In genomic region chr1:11792106-11792505, GRCh38 we compare ENCODE assay signal across 15 cellular contexts. TPM values are rescaled to one million over a fixed set of nuclear protein-coding genes. Genes with fewer than 3 reads are reported as not detected.
DNase-seq lines count a peak whose midpoint lies in the region; ATAC-seq and TF ChIP-seq lines count a peak whose summit lies in the region.
"Had no signal": no experiment of that assay in that cellular context is flagged by ENCODE, and none has a peak within 500 bp of the region (broad histone marks: within the 10 kb centered on the region; RNA-seq: fewer than 3 reads in every experiment).

No MANE protein-coding gene starts in this region.

- H3K4me3 ChIP-seq in Caco-2 (ENCODE audit: low read depth, low read length) (no peak overlapping the region), ascending aorta (no peak overlapping the region), right atrium auricular region (no peak overlapping the region), skeletal muscle tissue (ENCODE audit: low read length in 3 of 3) (peak overlapping the region in 2 of 3 donors; percentile 13 to 52), OCI-LY7 (ENCODE audit: low read depth, low read length, poor library complexity, severe bottlenecking) (no peak overlapping the region)
- H3K4me3 ChIP-seq: SK-N-MC had no signal

- DNase-seq in Caco-2 (peak in 1 of 2 experiments; percentile 20), ascending aorta (ENCODE audit: low spot score in 2 of 2) (no peak), right atrium auricular region (ENCODE audit: low spot score) (no peak), OCI-LY7 (ENCODE audit: low spot score) (no peak), left colon (no peak), natural killer cell (no peak)
- DNase-seq: Karpas-422; NCI-H446 treated with DMSO at 0.1 percent for 48 hours; stimulated activated CD4-positive, alpha-beta T cell treated with anti-CD3 and anti-CD28 coated beads, Interleukin-12 subunit alpha, Interleukin-12 subunit beta, amount 100 ng/mL, for 4 hours; stimulated activated naive CD8-positive, alpha-beta T cell treated with anti-CD3 and anti-CD28 coated beads, Interleukin-15, Interleukin-2, amounts not matched to agents 100 U/mL and 50 U/mL, for 24 hours had no signal

- H3K9me3 Mint-ChIP-seq in Caco-2 (ENCODE audit: unreplicated experiment) (no peaks in the 10 kb centered on the region), natural killer cell (no peaks in the 10 kb centered on the region)

- H3K27ac Mint-ChIP-seq in Caco-2 (ENCODE audit: unreplicated experiment) (peak overlapping the region; percentile 84), natural killer cell (peak overlapping the region in 1 of 2 donors; percentile 78)

- H3K27me3 Mint-ChIP-seq in Caco-2 (ENCODE audit: insufficient read depth, unreplicated experiment) = no peaks in the 10 kb centered on the region
- no peaks in the 10 kb centered on the region for H3K27me3 Mint-ChIP-seq in natural killer cell (ENCODE audit: low read depth in 2 of 2)

- H3K27me3 ChIP-seq in Caco-2 (replicated peaks; ENCODE audit: control insufficient read depth, insufficient read depth, low read length) (no peaks in the 10 kb centered on the region), ascending aorta (no peaks in the 10 kb centered on the region), right atrium auricular region (no peaks in the 10 kb centered on the region), skeletal muscle tissue (ENCODE audit: control insufficient read depth in 3 of 3, insufficient read depth in 3 of 3, low read length in 3 of 3) (no peaks in the 10 kb centered on the region)

- H3K36me3 Mint-ChIP-seq in Caco-2 (ENCODE audit: insufficient read depth, unreplicated experiment) = peaks cover 16% of the 10 kb centered on the region
- peaks cover 6% of the 10 kb centered on the region for H3K36me3 Mint-ChIP-seq in natural killer cell

- H3K4me3 Mint-ChIP-seq in Caco-2 (ENCODE audit: unreplicated experiment) = no peak overlapping the region
- no peak overlapping the region for H3K4me3 Mint-ChIP-seq in natural killer cell

- peak overlapping the region; percentile 73 to 83 (median 82) for H3K9ac ChIP-seq in skeletal muscle tissue (ENCODE audit: low read depth in 1 of 3, low read length in 3 of 3)

- TF ChIP-seq CTCF in Caco-2 (IDR thresholded peaks at IDR 0.05; ENCODE audit: insufficient read depth in 1 of 2, low read depth in 1 of 2, low read length in 1 of 2, severe bottlenecking in 1 of 2, unreplicated experiment in 1 of 2) (no peak), ascending aorta (IDR thresholded peaks at IDR 0.05) (no peak), right atrium auricular region (IDR thresholded peaks at IDR 0.05) (no peak), OCI-LY7 (conservative IDR thresholded peaks at IDR 0.05; ENCODE audit: low read length) (no peak), natural killer cell (IDR thresholded peaks at IDR 0.05) (no peak)

- POLR2A ChIA-PET in Caco-2 (lab: Charles Lee) (interaction anchor here (0.8 to 1.2 kb wide), 2 partner anchors 116 to 118 kb away, joined by 3 to 9 read pairs; no protein-coding TSS in a partner anchor), OCI-LY7 (lab: Charles Lee) (interaction anchor here (1.2 kb wide), 1 partner anchor 11 kb away, joined by 5 read pairs; no protein-coding TSS in a partner anchor)

- BruUV-seq in Caco-2 (replicated peaks; lab: Mats Ljungman, UMichigan) (no TSS peak), OCI-LY7 (replicated peaks; lab: Mats Ljungman, UMichigan) (no TSS peak)

- no peaks in the 10 kb centered on the region for H3K79me2 ChIP-seq in OCI-LY7 (ENCODE audit: insufficient read depth, low read depth, low read length)

- no peaks in the 10 kb centered on the region for H4K20me1 ChIP-seq in OCI-LY7 (ENCODE audit: insufficient read depth, low read length)

- H3K27ac ChIP-seq in ascending aorta = peak overlapping the region; percentile 88 to 91
- peak overlapping the region; percentile 96 to 98 for H3K27ac ChIP-seq in right atrium auricular region
- H3K27ac ChIP-seq in skeletal muscle tissue (ENCODE audit: low read depth, low read length) = peak overlapping the region; percentile 99
- H3K27ac ChIP-seq in OCI-LY7 (ENCODE audit: low read depth, low read length, poor library complexity, severe bottlenecking) = no peak overlapping the region
- H3K27ac ChIP-seq: SK-N-MC had no signal

- CTCF ChIA-PET in Caco-2 (lab: Charles Lee) = interaction anchor here (1.2 kb wide), 1 partner anchor 44 kb away, joined by 3 read pairs; no protein-coding TSS in a partner anchor
- CTCF ChIA-PET in OCI-LY7 (lab: Charles Lee; ENCODE audit: unreplicated experiment) = no interaction called here

- H3K9me3 ChIP-seq in Caco-2 (no peaks in the 10 kb centered on the region), ascending aorta (no peaks in the 10 kb centered on the region), right atrium auricular region (no peaks in the 10 kb centered on the region), skeletal muscle tissue (ENCODE audit: control insufficient read depth in 3 of 3, low read length in 3 of 3) (no peaks in the 10 kb centered on the region), OCI-LY7 (ENCODE audit: low read length) (no peaks in the 10 kb centered on the region)

- intact Hi-C loops in Caco-2 (cut with micrococcal nuclease; ENCODE audit: unreplicated experiment) (loop anchor here (1.0 kb wide), 1 partner anchor 11 kb away; no protein-coding TSS in a partner anchor), ascending aorta (cut with DNase I) (loop anchor here (5.0 kb wide), 1 partner anchor 110 kb away; the partner anchor contains the start of gene MAD2L2), OCI-LY7 (cut with micrococcal nuclease; ENCODE audit: unreplicated experiment) (no loop called here), left colon (cut with DNase I, micrococcal nuclease) (no loop called here), natural killer cell (cut with micrococcal nuclease) (no loop called here)

- no peak overlapping the region for H2AFZ ChIP-seq in OCI-LY7 (ENCODE audit: low read length)

- H3K36me3 ChIP-seq in Caco-2 (ENCODE audit: control insufficient read depth, insufficient read depth, low read length) = peaks cover 1% of the 10 kb centered on the region; the same call in 1 of the 2 replicates
- H3K36me3 ChIP-seq in ascending aorta = peaks cover 32 to 38% of the 10 kb centered on the region in 2 donors
- H3K36me3 ChIP-seq in right atrium auricular region = peaks cover 35% of the 10 kb centered on the region
- peaks cover 48 to 53% (median 51%) of the 10 kb centered on the region in 3 donors for H3K36me3 ChIP-seq in skeletal muscle tissue (ENCODE audit: control insufficient read depth in 3 of 3, insufficient read depth in 3 of 3, low read length in 3 of 3)
- H3K36me3 ChIP-seq in OCI-LY7 (ENCODE audit: insufficient read depth, low read length) = peaks cover 43% of the 10 kb centered on the region; the same call in 1 of the 2 replicates

- peaks cover 25% of the 10 kb centered on the region for H3K4me1 Mint-ChIP-seq in Caco-2 (ENCODE audit: low read depth, unreplicated experiment)
- peaks cover 0 to 13% of the 10 kb centered on the region in 2 donors for H3K4me1 Mint-ChIP-seq in natural killer cell

- H3K9me2 ChIP-seq in OCI-LY7 (ENCODE audit: insufficient read depth, low read length) = no peaks in the 10 kb centered on the region

- H3K4me1 ChIP-seq in Caco-2 (peaks cover 33% of the 10 kb centered on the region), ascending aorta (peaks cover 29 to 53% of the 10 kb centered on the region in 2 donors), right atrium auricular region (peaks cover 0 to 93% of the 10 kb centered on the region in 2 donors), skeletal muscle tissue (ENCODE audit: control insufficient read depth in 3 of 3, insufficient read depth in 3 of 3, low read length in 3 of 3) (peaks cover 70 to 86% (median 74%) of the 10 kb centered on the region in 3 donors), OCI-LY7 (ENCODE audit: insufficient read depth, low read length, poor library complexity, severe bottlenecking) (no peaks in the 10 kb centered on the region)

- H3K4me2 ChIP-seq in OCI-LY7 (ENCODE audit: low read length) = no peak overlapping the region

- no peak for ATAC-seq in GM18502 (IDR thresholded peaks at IDR 0.05; ENCODE audit: poor library complexity, unreplicated experiment)
- no peak for ATAC-seq in left colon
- ATAC-seq in natural killer cell = no peak
- ATAC-seq: stimulated activated naive CD8-positive, alpha-beta T cell treated with anti-CD3 and anti-CD28 coated beads, Interleukin-15, Interleukin-2, amounts not matched to agents 100 U/mL and 50 U/mL, for 24 hours had no signal

RNA-seq across cellular contexts. Expression of gene MTHFR, which starts 13.7 kb away (rescaled TPM):
- total RNA-seq in Caco-2 (2022) = 27.8 and 28.6 TPM in 2 replicates
- 48.4 TPM for total RNA-seq in ascending aorta
- 10 to 100 TPM; 38.5 to 53.9 TPM for total RNA-seq in right atrium auricular region
- total RNA-seq in skeletal muscle tissue = 43.3 TPM
- 31.3 and 31.6 TPM in 2 replicates for total RNA-seq in OCI-LY7 (2014; rRNA removed; shearing (Covaris generic))
- total RNA-seq in OCI-LY7 (2022) = 54.6 and 58.0 TPM in 2 replicates
- 10 to 100 TPM; 44.8 to 48.2 TPM for total RNA-seq in left colon
- total RNA-seq in natural killer cell = 10 to 100 TPM; 61.8 to 78.4 (median 69.5) TPM

RNA-seq across cellular contexts. Expression of gene CLCN6, which starts 13.9 kb away (rescaled TPM):
- total RNA-seq in Caco-2 (2022) = 30.4 and 34.9 TPM in 2 replicates
- total RNA-seq in ascending aorta = 18.6 TPM
- 10 to 100 TPM; 14.8 to 15.2 TPM for total RNA-seq in right atrium auricular region
- 3.7 TPM for total RNA-seq in skeletal muscle tissue
- total RNA-seq in OCI-LY7 (2014; rRNA removed; shearing (Covaris generic)) = 16.1 and 19.7 TPM in 2 replicates
- 51.3 and 65.8 TPM in 2 replicates for total RNA-seq in OCI-LY7 (2022)
- total RNA-seq in left colon = 10 to 100 TPM; 14.6 to 20.4 TPM
- total RNA-seq in natural killer cell = 10 to 100 TPM; 21.4 to 28.6 (median 25.6) TPM

RNA-seq across cellular contexts. Expression of gene C1orf167, which starts 30.1 kb away (rescaled TPM):
- total RNA-seq in Caco-2 (2022) (0.64 and 0.97 TPM in 2 replicates), ascending aorta (not detected), right atrium auricular region (1 to 10 TPM in 1 of 2 donors, under 1 TPM in 1; 0.85 to 1.7 TPM), skeletal muscle tissue (6.8 TPM), OCI-LY7 (2022) (1.7 and 3.9 TPM in 2 replicates), left colon (not detected), natural killer cell (under 1 TPM in 1 of 3 donors, not detected in 2; 0.15 TPM)
- 4.2 and 8.0 TPM in 2 replicates for total RNA-seq in OCI-LY7 (2014; rRNA removed; shearing (Covaris generic))
- total RNA-seq: astrocyte had no signal

RNA-seq across cellular contexts. Expression of gene NPPA, which starts 55.5 kb away (rescaled TPM):
- total RNA-seq in Caco-2 (2022) (not detected in 2 replicates), ascending aorta (not detected), right atrium auricular region (over 10,000 TPM; 98,870 to 132,613 TPM), skeletal muscle tissue (4.2 TPM), OCI-LY7 (2022) (not detected in 2 replicates), left colon (not detected), natural killer cell (not detected)
- not detected in 2 replicates for total RNA-seq in OCI-LY7 (2014; rRNA removed; shearing (Covaris generic))
- total RNA-seq: astrocyte, H1 had no signal

RNA-seq across cellular contexts. Expression of gene AGTRAP, which starts 56.2 kb away (rescaled TPM):
- total RNA-seq in Caco-2 (2022) = 44.2 and 44.4 TPM in 2 replicates
- total RNA-seq in ascending aorta = 95.6 TPM
- 10 to 100 TPM; 20.8 to 47.2 TPM for total RNA-seq in right atrium auricular region
- total RNA-seq in skeletal muscle tissue = 15.7 TPM
- total RNA-seq in OCI-LY7 (2014; rRNA removed; shearing (Covaris generic)) = 20.5 and 40.0 TPM in 2 replicates
- 34.7 and 36.1 TPM in 2 replicates for total RNA-seq in OCI-LY7 (2022)
- total RNA-seq in left colon = 10 to 100 TPM; 12.3 to 16.7 TPM
- 100 to 1,000 TPM in 2 of 3 donors, 10 to 100 TPM in 1; 94.6 to 122 (median 104) TPM for total RNA-seq in natural killer cell

Comparison
In these comparisons a context has a peak if more than half of its experiments do, and no peak if none do; other contexts are left out.
1. H3K4me3 ChIP-seq: peak in skeletal muscle tissue (2 of 3); none in Caco-2 (single experiment), ascending aorta (0 of 2), right atrium auricular region (0 of 2) and OCI-LY7 (single experiment).
2. intact Hi-C loops: an anchor here in Caco-2 (1.0 kb wide) and ascending aorta (5.0 kb wide); none called in OCI-LY7, left colon and natural killer cell.